17 cellular contexts compared by ENCODE assay signal in genomic region chr1:97174039-97174704, GRCh38.
DNase-seq lines count a peak whose midpoint lies in the region; ATAC-seq and TF ChIP-seq lines count a peak whose summit lies in the region.
"Had no signal": no experiment of that assay in that cellular context is flagged by ENCODE, and none has a peak within 500 bp of the region (broad histone marks: within the 10 kb centered on the region; RNA-seq: fewer than 3 reads in every experiment).

No MANE protein-coding gene starts in this region.

- no TSS peak for BruUV-seq in Panc1 (replicated peaks; lab: Mats Ljungman, UMichigan)

- in situ Hi-C loops in Panc1 (cut with HindIII; ENCODE audit: low pct_unique_long_range_greater_than_20kb, low sequenced_read_pairs): no loop called here

- DNase-seq in A172 (ENCODE audit: low spot score) (peak; percentile 21), ELR (ENCODE audit: low read depth) (peak; percentile 3), Panc1 (ENCODE audit: low read depth, low spot score) (no peak), fibroblast of the aortic adventitia (ENCODE audit: low read depth) (peak; percentile 11), upper lobe of left lung (no peak), testis (no peak), WTC11 (ENCODE audit: low spot score) (no peak), NCI-H82 (lab: John Stamatoyannopoulos, UW) (no peak)
- DNase-seq: activated CD4-positive, alpha-beta T cell treated with anti-CD3 and anti-CD28 coated beads for 4 hours; activated CD8-positive, alpha-beta memory T cell treated with anti-CD3 and anti-CD28 coated beads, Interleukin-2, amount 10 ng/mL, durations not matched to agents 7 days and 5 days; CD4-positive, CD25-positive, alpha-beta regulatory T cell; Karpas-422; left ventricle myocardium superior; mucosa of descending colon; NCI-H1436 treated with DMSO at 0.1 percent for 48 hours; retina had no signal

- H3K9me3 ChIP-seq in Panc1 (ENCODE audit: control insufficient read depth, insufficient read depth, low read depth, low read length) (no peaks in the 10 kb centered on the region), upper lobe of left lung (no peaks in the 10 kb centered on the region), testis (no peaks in the 10 kb centered on the region)
- H3K9me3 ChIP-seq: mucosa of descending colon had no signal

- TF ChIP-seq CTCF in Panc1 (IDR thresholded peaks at IDR 0.05) (no peak), fibroblast of the aortic adventitia (IDR thresholded peaks at IDR 0.05; ENCODE audit: insufficient read depth, low read length) (no peak), upper lobe of left lung (IDR thresholded peaks at IDR 0.05) (no peak), testis (IDR thresholded peaks at IDR 0.05) (no peak), WTC11 (IDR thresholded peaks at IDR 0.05) (no peak)

- H3K36me3 Mint-ChIP-seq in WTC11: no peaks in the 10 kb centered on the region

- H3K4me1 ChIP-seq in Panc1 (ENCODE audit: control insufficient read depth, insufficient read depth, low read length) (no peaks in the 10 kb centered on the region; the same call in 1 of the 2 replicates), upper lobe of left lung (peaks cover 0 to 6% (median 0%) of the 10 kb centered on the region in 4 donors), testis (no peaks in the 10 kb centered on the region)

- ATAC-seq in Panc1 (peak; percentile 62; the same call in 1 of the 2 replicates), upper lobe of left lung (ENCODE audit: low FRiP score in 2 of 2) (no peak), WTC11 (no peak)
- ATAC-seq: activated CD8-positive, alpha-beta memory T cell treated with anti-CD3 and anti-CD28 coated beads, Interleukin-2, amount 10 ng/mL, durations not matched to agents 7 days and 5 days; left ventricle myocardium superior; mucosa of descending colon had no signal

- no peaks in the 10 kb centered on the region for H3K9me3 Mint-ChIP-seq in WTC11
- H3K9me3 Mint-ChIP-seq: activated T-helper 2 cell treated with anti-CD3 and anti-CD28 coated beads, Interferon-gamma antibody, Interleukin-2, Interleukin-4, amounts not matched to agents 10 μg/mL and 5 μg/mL and 100 μg/mL, durations not matched to agents 14 hours and 24 hours and 36 hours had no signal

- no peak for TF ChIP-seq EP300 in upper lobe of left lung (IDR thresholded peaks at IDR 0.05)

- WGBS in upper lobe of left lung, 2 donors: 63 to 81% methylated on average over 4 of the region's 4 CpGs
- WGBS in testis, 2 donors: 64 to 66% methylated on average over 4 of the region's 4 CpGs

- POLR2A ChIA-PET in Panc1 (lab: Charles Lee): no interaction called here
- POLR2A ChIA-PET in WTC11 (lab: Charles Lee): no interaction called here

- H3K27ac ChIP-seq in Panc1 (ENCODE audit: low read length) (no peak overlapping the region), upper lobe of left lung (no peak overlapping the region), testis (no peak overlapping the region)

- H3K36me3 ChIP-seq in Panc1 (ENCODE audit: control insufficient read depth, insufficient read depth, low read length) (no peaks in the 10 kb centered on the region), upper lobe of left lung (no peaks in the 10 kb centered on the region), testis (ENCODE audit: low read depth, missing control alignments) (no peaks in the 10 kb centered on the region)

- intact Hi-C loops in Panc1 (cut with micrococcal nuclease; ENCODE audit: unreplicated experiment): no loop called here
- intact Hi-C loops in testis (cut with DNase I; ENCODE audit: low total_unique reads): no loop called here

- no peak overlapping the region for H3K4me3 Mint-ChIP-seq in WTC11
- H3K4me3 Mint-ChIP-seq: activated CD8-positive, alpha-beta memory T cell treated with anti-CD3 and anti-CD28 coated beads, Interleukin-2, amount 10 ng/mL, durations not matched to agents 7 days and 5 days; CD4-positive, CD25-positive, alpha-beta regulatory T cell had no signal

- no peak overlapping the region for H3K27ac Mint-ChIP-seq in WTC11
- H3K27ac Mint-ChIP-seq: activated CD8-positive, alpha-beta memory T cell treated with anti-CD3 and anti-CD28 coated beads, Interleukin-2, amount 10 ng/mL, durations not matched to agents 7 days and 5 days; activated T-helper 2 cell treated with anti-CD3 and anti-CD28 coated beads, Interferon-gamma antibody, Interleukin-2, Interleukin-4, amounts not matched to agents 10 μg/mL and 5 μg/mL and 100 μg/mL, durations not matched to agents 14 hours and 24 hours and 36 hours; CD4-positive, CD25-positive, alpha-beta regulatory T cell had no signal

- H3K27me3 ChIP-seq in Panc1 (ENCODE audit: control insufficient read depth, insufficient read depth, low read length) (no peaks in the 10 kb centered on the region), upper lobe of left lung (no peaks in the 10 kb centered on the region), testis (no peaks in the 10 kb centered on the region)

- H3K27me3 Mint-ChIP-seq in WTC11 (ENCODE audit: low read depth): no peaks in the 10 kb centered on the region
- H3K27me3 Mint-ChIP-seq: activated CD8-positive, alpha-beta memory T cell treated with anti-CD3 and anti-CD28 coated beads, Interleukin-2, amount 10 ng/mL, durations not matched to agents 7 days and 5 days; CD4-positive, CD25-positive, alpha-beta regulatory T cell had no signal

- CTCF ChIA-PET in Panc1 (lab: Charles Lee) (no interaction called here), WTC11 (lab: Charles Lee) (no interaction called here)

- H3K4me1 Mint-ChIP-seq in WTC11: peaks cover 16% of the 10 kb centered on the region
- H3K4me1 Mint-ChIP-seq: activated CD8-positive, alpha-beta memory T cell treated with anti-CD3 and anti-CD28 coated beads, Interleukin-2, amount 10 ng/mL, durations not matched to agents 7 days and 5 days had no signal

- no peak for TF ChIP-seq POLR2A in upper lobe of left lung (IDR thresholded peaks at IDR 0.05)
- TF ChIP-seq POLR2A in testis (IDR thresholded peaks at IDR 0.05): no peak

- H3K4me3 ChIP-seq in Panc1 (ENCODE audit: low read depth in 2 of 2, low read length in 2 of 2) (no peak overlapping the region), fibroblast of the aortic adventitia (ENCODE audit: low read depth, low read length) (no peak overlapping the region), upper lobe of left lung (no peak overlapping the region), testis (no peak overlapping the region)
- H3K4me3 ChIP-seq: mucosa of descending colon had no signal

TF ChIP-seq in WTC11, 78 proteins besides CTCF, POLR2A, EP300 and RAD21 (continues in another document):
- TF ChIP-seq JUN (CRISPR knock-in tag; IDR thresholded peaks at IDR 0.05): no peak
- no peak for TF ChIP-seq NR2C2 (CRISPR knock-in tag; IDR thresholded peaks at IDR 0.05)
- no peak for TF ChIP-seq STAT6 (CRISPR knock-in tag; conservative IDR thresholded peaks at IDR 0.05; ENCODE audit: low read depth)
- no peak for TF ChIP-seq CBFB (CRISPR knock-in tag; IDR thresholded peaks at IDR 0.05; ENCODE audit: low read depth)
- no peak for TF ChIP-seq NFYB (CRISPR knock-in tag; conservative IDR thresholded peaks at IDR 0.05; ENCODE audit: low read depth)
- TF ChIP-seq ZNF138 (CRISPR knock-in tag; conservative IDR thresholded peaks at IDR 0.05): no peak
- no peak for TF ChIP-seq ZNF416 (CRISPR knock-in tag; IDR thresholded peaks at IDR 0.05)
- TF ChIP-seq ATF6 (CRISPR knock-in tag; IDR thresholded peaks at IDR 0.05): no peak
- TF ChIP-seq JAZF1 (CRISPR knock-in tag; IDR thresholded peaks at IDR 0.05): no peak

Comparison
In these comparisons a context has a peak if more than half of its experiments do, and no peak if none do; other contexts are left out.
1. DNase-seq: peak in A172 (single experiment), ELR (single experiment) and fibroblast of the aortic adventitia (single experiment); none in Panc1 (single experiment), upper lobe of left lung (0 of 2), testis (single experiment), WTC11 (single experiment) and NCI-H82 (single experiment).